Comparison of ENCODE assay signal across 1 cellular context in the genomic region with DNA sequence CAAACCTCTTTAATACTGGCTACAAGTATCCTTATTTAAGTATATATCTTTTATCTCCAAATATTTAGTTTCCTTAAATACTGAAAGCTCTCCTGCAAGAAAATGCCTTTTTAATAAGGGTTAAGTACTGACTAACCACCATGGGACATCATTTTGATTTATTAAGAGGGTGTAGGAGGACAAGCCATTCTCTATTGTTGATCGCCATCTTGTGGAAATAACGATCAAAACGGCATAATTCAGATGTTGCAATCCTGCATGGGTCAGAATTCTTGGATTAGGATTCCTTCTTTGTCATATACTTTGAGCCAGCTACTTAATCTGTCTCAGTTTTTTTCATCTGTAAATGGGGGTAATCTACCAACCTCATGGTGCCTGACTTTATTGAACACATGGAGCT.
TF ChIP-seq lines count a peak whose summit lies in the region.

No MANE protein-coding gene starts in this region.

TF ChIP-seq in GM12878, 131 proteins besides CTCF, POLR2A, EP300 and RAD21 (continued from another document):
- TF ChIP-seq, protein P1, sequence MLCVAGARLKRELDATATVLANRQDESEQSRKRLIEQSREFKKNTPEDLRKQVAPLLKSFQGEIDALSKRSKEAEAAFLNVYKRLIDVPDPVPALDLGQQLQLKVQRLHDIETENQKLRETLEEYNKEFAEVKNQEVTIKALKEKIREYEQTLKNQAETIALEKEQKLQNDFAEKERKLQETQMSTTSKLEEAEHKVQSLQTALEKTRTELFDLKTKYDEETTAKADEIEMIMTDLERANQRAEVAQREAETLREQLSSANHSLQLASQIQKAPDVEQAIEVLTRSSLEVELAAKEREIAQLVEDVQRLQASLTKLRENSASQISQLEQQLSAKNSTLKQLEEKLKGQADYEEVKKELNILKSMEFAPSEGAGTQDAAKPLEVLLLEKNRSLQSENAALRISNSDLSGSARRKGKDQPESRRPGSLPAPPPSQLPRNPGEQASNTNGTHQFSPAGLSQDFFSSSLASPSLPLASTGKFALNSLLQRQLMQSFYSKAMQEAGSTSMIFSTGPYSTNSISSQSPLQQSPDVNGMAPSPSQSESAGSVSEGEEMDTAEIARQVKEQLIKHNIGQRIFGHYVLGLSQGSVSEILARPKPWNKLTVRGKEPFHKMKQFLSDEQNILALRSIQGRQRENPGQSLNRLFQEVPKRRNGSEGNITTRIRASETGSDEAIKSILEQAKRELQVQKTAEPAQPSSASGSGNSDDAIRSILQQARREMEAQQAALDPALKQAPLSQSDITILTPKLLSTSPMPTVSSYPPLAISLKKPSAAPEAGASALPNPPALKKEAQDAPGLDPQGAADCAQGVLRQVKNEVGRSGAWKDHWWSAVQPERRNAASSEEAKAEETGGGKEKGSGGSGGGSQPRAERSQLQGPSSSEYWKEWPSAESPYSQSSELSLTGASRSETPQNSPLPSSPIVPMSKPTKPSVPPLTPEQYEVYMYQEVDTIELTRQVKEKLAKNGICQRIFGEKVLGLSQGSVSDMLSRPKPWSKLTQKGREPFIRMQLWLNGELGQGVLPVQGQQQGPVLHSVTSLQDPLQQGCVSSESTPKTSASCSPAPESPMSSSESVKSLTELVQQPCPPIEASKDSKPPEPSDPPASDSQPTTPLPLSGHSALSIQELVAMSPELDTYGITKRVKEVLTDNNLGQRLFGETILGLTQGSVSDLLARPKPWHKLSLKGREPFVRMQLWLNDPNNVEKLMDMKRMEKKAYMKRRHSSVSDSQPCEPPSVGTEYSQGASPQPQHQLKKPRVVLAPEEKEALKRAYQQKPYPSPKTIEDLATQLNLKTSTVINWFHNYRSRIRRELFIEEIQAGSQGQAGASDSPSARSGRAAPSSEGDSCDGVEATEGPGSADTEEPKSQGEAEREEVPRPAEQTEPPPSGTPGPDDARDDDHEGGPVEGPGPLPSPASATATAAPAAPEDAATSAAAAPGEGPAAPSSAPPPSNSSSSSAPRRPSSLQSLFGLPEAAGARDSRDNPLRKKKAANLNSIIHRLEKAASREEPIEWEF (IDR thresholded peaks at IDR 0.05; ENCODE audit: insufficient replicate concordance, low read depth, low read length) = no peak
- TF ChIP-seq, protein P2, sequence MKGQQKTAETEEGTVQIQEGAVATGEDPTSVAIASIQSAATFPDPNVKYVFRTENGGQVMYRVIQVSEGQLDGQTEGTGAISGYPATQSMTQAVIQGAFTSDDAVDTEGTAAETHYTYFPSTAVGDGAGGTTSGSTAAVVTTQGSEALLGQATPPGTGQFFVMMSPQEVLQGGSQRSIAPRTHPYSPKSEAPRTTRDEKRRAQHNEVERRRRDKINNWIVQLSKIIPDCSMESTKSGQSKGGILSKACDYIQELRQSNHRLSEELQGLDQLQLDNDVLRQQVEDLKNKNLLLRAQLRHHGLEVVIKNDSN (IDR thresholded peaks at IDR 0.05; ENCODE audit: borderline replicate concordance, extremely low read length, insufficient read depth, low read depth, low read length) = no peak
- TF ChIP-seq TCF7 (IDR thresholded peaks at IDR 0.05; ENCODE audit: borderline replicate concordance) (no peak), TCF3 (IDR thresholded peaks at IDR 0.05; ENCODE audit: borderline replicate concordance, insufficient read depth, low read depth, low read length) (no peak), ZNF384 (IDR thresholded peaks at IDR 0.05; ENCODE audit: borderline replicate concordance, low read depth, low read length) (no peak), CBX5 (IDR thresholded peaks at IDR 0.05; ENCODE audit: low read depth) (no peak), STAT3 (IDR thresholded peaks at IDR 0.05; ENCODE audit: low read depth, low read length) (no peak), PML (IDR thresholded peaks at IDR 0.05; ENCODE audit: low read length) (no peak), TCF12 (IDR thresholded peaks at IDR 0.05; ENCODE audit: low read depth, low read length) (no peak), RBBP5 (conservative IDR thresholded peaks at IDR 0.05) (no peak)
- TF ChIP-seq, protein P3, sequence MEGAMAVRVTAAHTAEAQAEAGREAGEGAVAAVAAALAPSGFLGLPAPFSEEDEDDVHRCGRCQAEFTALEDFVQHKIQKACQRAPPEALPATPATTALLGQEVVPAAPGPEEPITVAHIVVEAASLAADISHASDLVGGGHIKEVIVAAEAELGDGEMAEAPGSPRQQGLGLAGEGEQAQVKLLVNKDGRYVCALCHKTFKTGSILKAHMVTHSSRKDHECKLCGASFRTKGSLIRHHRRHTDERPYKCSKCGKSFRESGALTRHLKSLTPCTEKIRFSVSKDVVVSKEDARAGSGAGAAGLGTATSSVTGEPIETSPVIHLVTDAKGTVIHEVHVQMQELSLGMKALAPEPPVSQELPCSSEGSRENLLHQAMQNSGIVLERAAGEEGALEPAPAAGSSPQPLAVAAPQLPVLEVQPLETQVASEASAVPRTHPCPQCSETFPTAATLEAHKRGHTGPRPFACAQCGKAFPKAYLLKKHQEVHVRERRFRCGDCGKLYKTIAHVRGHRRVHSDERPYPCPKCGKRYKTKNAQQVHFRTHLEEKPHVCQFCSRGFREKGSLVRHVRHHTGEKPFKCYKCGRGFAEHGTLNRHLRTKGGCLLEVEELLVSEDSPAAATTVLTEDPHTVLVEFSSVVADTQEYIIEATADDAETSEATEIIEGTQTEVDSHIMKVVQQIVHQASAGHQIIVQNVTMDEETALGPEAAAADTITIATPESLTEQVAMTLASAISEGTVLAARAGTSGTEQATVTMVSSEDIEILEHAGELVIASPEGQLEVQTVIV (IDR thresholded peaks at IDR 0.05; ENCODE audit: borderline replicate concordance, partially characterized antibody) = no peak
